Comparison of ENCODE assay signal across 8 cellular contexts in genomic region chr17:35578195-35578928, GRCh38. TPM values are rescaled to one million over a fixed set of nuclear protein-coding genes. Genes with fewer than 3 reads are reported as not detected.
DNase-seq lines count a peak whose midpoint lies in the region; ATAC-seq and TF ChIP-seq lines count a peak whose summit lies in the region.

TSS of gene PEX12 (minus strand) at chr17:35578571. CDS start at chr17:35578021, 550 bp downstream.

- peak within 1 kb of the TSS; percentile 89 for H3K4me3 ChIP-seq in WI38 (ENCODE audit: low read depth, low read length)

- peak; percentile 92 for ATAC-seq in GM18868 (IDR thresholded peaks at IDR 0.05; ENCODE audit: unreplicated experiment)
- ATAC-seq in HG03139 (IDR thresholded peaks at IDR 0.05; ENCODE audit: unreplicated experiment): peak; percentile 85

- DNase-seq in A172 (ENCODE audit: low spot score) (peak; percentile 91), NCI-H2227 (lab: John Stamatoyannopoulos, UW; ENCODE audit: unreplicated experiment) (peak; percentile 91), caudate nucleus (lab: John Stamatoyannopoulos, UW) (peak in 60 of 61 donors; percentile 42 to 98 (median 90)), inferior parietal cortex (ENCODE audit: extremely low spot score) (peak; percentile 97), smooth muscle cell of the brain vasculature (ENCODE audit: low read depth, low spot score) (peak; percentile 62)

- peak within 1 kb of the TSS; percentile 83 for H3K27ac ChIP-seq in caudate nucleus (ENCODE audit: low read depth, low read length)

- no peak for TF ChIP-seq CTCF in WI38 (IDR thresholded peaks at IDR 0.05; ENCODE audit: low read depth, low read length)

RNA-seq across cellular contexts. Expression of gene PEX12, which starts in this region (rescaled TPM):
- total RNA-seq in A172 (2014; rRNA removed; shearing (Covaris generic)): 11.5 and 13.0 TPM in 2 replicates

Comparison
In these comparisons a context has a peak if more than half of its experiments do, and no peak if none do; other contexts are left out.
1. Peak in every context shown above with its lines: DNase-seq, ATAC-seq, H3K4me3 ChIP-seq and H3K27ac ChIP-seq.